In genomic region chrX:23907496-23908218, GRCh38 we compare ENCODE assay signal across 8 cellular contexts. TPM values are rescaled to one million over a fixed set of nuclear protein-coding genes. Genes with fewer than 3 reads are reported as not detected.
DNase-seq lines count a peak whose midpoint lies in the region; ATAC-seq and TF ChIP-seq lines count a peak whose summit lies in the region.

APOO (minus strand) TSS chrX:23907938; CDS start chrX:23907702, 236 bp downstream.
CXorf58 (plus strand) TSS chrX:23908006; CDS start chrX:23910303, 2,297 bp downstream.

- ATAC-seq in HG02763 (IDR thresholded peaks at IDR 0.05; ENCODE audit: unreplicated experiment) (peak; percentile 93), heart left ventricle (peak; percentile 91 to 98 (median 96))

- H3K9me3 Mint-ChIP-seq in progenitor cell of endocrine pancreas (ENCODE audit: low read depth), result no peaks in the 10 kb centered on the region

- TF ChIP-seq CTCF in GM12875 (IDR thresholded peaks at IDR 0.05; ENCODE audit: borderline replicate concordance, insufficient read depth, low read depth, low read length), result peak; percentile 74
- TF ChIP-seq CTCF in SU-DHL-6 (IDR thresholded peaks at IDR 0.05; ENCODE audit: insufficient read depth, low read length, poor library complexity, severe bottlenecking), result peak; percentile 57
- peak; percentile 66 to 90 (median 72) for TF ChIP-seq CTCF in heart left ventricle (IDR thresholded peaks at IDR 0.05)
- TF ChIP-seq CTCF in progenitor cell of endocrine pancreas (IDR thresholded peaks at IDR 0.05; ENCODE audit: unreplicated experiment), result no peak

- H2AFZ ChIP-seq in SU-DHL-6 (ENCODE audit: low read depth, low read length, severe bottlenecking), result peak within 1 kb of the TSS; percentile 92

- H3K9me2 ChIP-seq in SU-DHL-6 (replicated peaks; ENCODE audit: insufficient read depth, low read length), result no peaks in the 10 kb centered on the region

- peaks cover 10% of the 10 kb centered on the region for H3K4me1 Mint-ChIP-seq in progenitor cell of endocrine pancreas (ENCODE audit: low read depth)

- peaks cover 7% of the 10 kb centered on the region; the same call in 1 of the 2 replicates for H3K79me2 ChIP-seq in SU-DHL-6 (ENCODE audit: insufficient read depth, low read length)

- H3K27ac ChIP-seq in SU-DHL-6 (ENCODE audit: low read depth, low read length), result peak within 1 kb of the TSS; percentile 90
- H3K27ac ChIP-seq in heart left ventricle, result peak within 1 kb of the TSS; percentile 80 to 96 (median 89)
- peak within 1 kb of the TSS; percentile 85 for H3K27ac ChIP-seq in urinary bladder (ENCODE audit: low read depth)

- H3K4me2 ChIP-seq in SU-DHL-6 (ENCODE audit: low read depth, low read length, poor library complexity, severe bottlenecking), result peak within 1 kb of the TSS; percentile 90

- intact Hi-C loops in heart left ventricle (cut with DNase I), result loop anchor here in 9 of 10 donors (1.0 to 10.0 kb wide), 11 partner anchors 115 to 240 kb away; partner anchors contain the start of genes EIF2S3 (in 9 of the 9), KLHL15 (in 3 of the 9), ACOT9 (in 1 of the 9) and PRDX4 (in 1 of the 9)

- peak within 1 kb of the TSS; percentile 86 for H3K27ac Mint-ChIP-seq in progenitor cell of endocrine pancreas

- H3K36me3 Mint-ChIP-seq in progenitor cell of endocrine pancreas (ENCODE audit: insufficient read depth), result peaks cover 2% of the 10 kb centered on the region

- no peaks in the 10 kb centered on the region for H4K20me1 ChIP-seq in SU-DHL-6 (ENCODE audit: low read depth, low read length)

- no peaks in the 10 kb centered on the region for H3K27me3 Mint-ChIP-seq in progenitor cell of endocrine pancreas

- peaks cover 15% of the 10 kb centered on the region; the same call in 1 of the 2 replicates for H3F3A ChIP-seq in SU-DHL-6 (ENCODE audit: insufficient read depth)

- H3K36me3 ChIP-seq in SU-DHL-6 (ENCODE audit: low read length) (no peaks in the 10 kb centered on the region), adipocyte (ENCODE audit: control insufficient read depth, insufficient read depth, low read length, severe bottlenecking) (no peaks in the 10 kb centered on the region), heart left ventricle (no peaks in the 10 kb centered on the region), urinary bladder (ENCODE audit: insufficient read depth) (no peaks in the 10 kb centered on the region)

- WGBS in heart left ventricle, 4 donors, result 1 to 38% (median 19%) methylated on average over 21 to 81 of the region's 81 CpGs
- WGBS in urinary bladder, result under 1% methylated on average over 81 of the region's 81 CpGs

- DNase-seq in NCI-H1417 (lab: John Stamatoyannopoulos, UW), result peak; percentile 93 to 99 (median 98)
- DNase-seq in adipocyte (ENCODE audit: low read depth), result peak; percentile 95
- peak; percentile 90 to 96 (median 92) for DNase-seq in heart left ventricle
- peak; percentile 93 for DNase-seq in progenitor cell of endocrine pancreas (ENCODE audit: low spot score, unreplicated experiment)

- H3K4me3 ChIP-seq in GM12875 (ENCODE audit: low read depth, low read length), result peak within 1 kb of the TSS; percentile 57
- H3K4me3 ChIP-seq in SU-DHL-6 (ENCODE audit: insufficient read depth, low read length, poor library complexity, severe bottlenecking), result peak within 1 kb of the TSS; percentile 74
- peak within 1 kb of the TSS; percentile 81 for H3K4me3 ChIP-seq in adipocyte (ENCODE audit: low read length)
- H3K4me3 ChIP-seq in heart left ventricle, result peak within 1 kb of the TSS; percentile 32 to 92 (median 68)
- H3K4me3 ChIP-seq in urinary bladder (ENCODE audit: low read depth, low read length), result peak within 1 kb of the TSS; percentile 45

- TF ChIP-seq POLR2A in heart left ventricle (IDR thresholded peaks at IDR 0.05), result peak in 1 of 2 donors; percentile 45

- H3K9ac ChIP-seq in SU-DHL-6 (ENCODE audit: low read length) (peak within 1 kb of the TSS; percentile 93), adipocyte (ENCODE audit: low read length) (peak within 1 kb of the TSS; percentile 80)

- peaks cover 4% of the 10 kb centered on the region for H3K4me1 ChIP-seq in adipocyte (ENCODE audit: control insufficient read depth, insufficient read depth, low read length)
- H3K4me1 ChIP-seq in heart left ventricle, result peaks cover 0 to 16% (median 2%) of the 10 kb centered on the region in 12 donors
- H3K4me1 ChIP-seq in urinary bladder (ENCODE audit: insufficient read depth), result no peaks in the 10 kb centered on the region

- H3K27me3 ChIP-seq in SU-DHL-6 (ENCODE audit: low read length) (no peaks in the 10 kb centered on the region), adipocyte (replicated peaks; ENCODE audit: control insufficient read depth, insufficient read depth, low read length) (peaks cover 4% of the 10 kb centered on the region), heart left ventricle (peaks cover 0 to 24% (median 0%) of the 10 kb centered on the region in 9 donors)

- peak within 1 kb of the TSS; percentile 88 for H3K4me3 Mint-ChIP-seq in progenitor cell of endocrine pancreas (ENCODE audit: low read depth)

- H3K9me3 ChIP-seq in SU-DHL-6 (ENCODE audit: insufficient read depth, low read length) (no peaks in the 10 kb centered on the region), adipocyte (ENCODE audit: control insufficient read depth, low read length) (no peaks in the 10 kb centered on the region), heart left ventricle (no peaks in the 10 kb centered on the region)

RNA-seq across cellular contexts. Expression of gene APOO, which starts in this region (rescaled TPM):
- total RNA-seq in heart left ventricle (100 to 1,000 TPM in 3 of 9 donors, 10 to 100 TPM in 6; 41.0 to 113 (median 92.2) TPM), progenitor cell of endocrine pancreas (75.9 and 92.4 TPM in 2 replicates), urinary bladder (10.6 TPM)
- polyA plus RNA-seq in heart left ventricle (10 to 100 TPM; 53.1 to 95.2 TPM), urinary bladder (10.9 TPM)

RNA-seq across cellular contexts. Expression of gene CXorf58, which starts in this region (rescaled TPM):
- total RNA-seq in heart left ventricle (under 1 TPM in 4 of 9 donors, not detected in 5; 0.16 to 0.30 (median 0.24) TPM), progenitor cell of endocrine pancreas (0.22 and 0.29 TPM in 2 replicates), urinary bladder (not detected)
- polyA plus RNA-seq in heart left ventricle (under 1 TPM; 0.10 to 0.23 TPM), urinary bladder (0.09 TPM)

Comparison
In these comparisons a context has a peak if more than half of its experiments do, and no peak if none do; other contexts are left out.
1. Peak in every context shown above with its lines: DNase-seq, ATAC-seq, H3K4me3 ChIP-seq and H3K27ac ChIP-seq.